Comparison of ENCODE assay signal across 6 cellular contexts in the genomic region with DNA sequence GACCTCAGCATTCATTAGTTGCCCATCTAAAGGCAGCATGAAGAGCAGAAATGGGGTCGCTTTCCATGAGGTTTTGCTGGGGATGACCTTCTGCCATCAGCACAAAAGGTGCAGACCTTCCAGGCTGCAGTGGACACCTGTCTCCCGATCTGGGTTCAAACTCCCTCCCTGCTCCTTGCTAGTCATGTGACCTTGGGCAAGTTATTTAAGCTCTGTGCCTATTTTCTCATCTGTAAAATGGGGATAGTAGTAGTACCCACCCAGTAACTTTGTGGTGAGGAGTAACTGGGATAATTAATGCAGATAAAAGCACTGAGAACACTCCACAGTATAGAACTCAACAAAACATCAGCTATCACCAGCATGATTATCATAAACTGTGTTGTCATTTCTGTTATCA.
"Had no signal": no experiment of that assay in that cellular context is flagged by ENCODE, and none has a peak within 500 bp of the region (broad histone marks: within the 10 kb centered on the region; RNA-seq: fewer than 3 reads in every experiment).

No MANE protein-coding gene starts in this region.

- H3K4me2 ChIP-seq: KMS-11 had no signal

- H3K27ac ChIP-seq: HL-60, KMS-11 had no signal

- FAIRE-seq: HTR-8/SVneo had no signal

- DNase-seq: IMR-90, KBM-7, KG1 had no signal

- H3K9ac ChIP-seq: KMS-11 had no signal
